In the genomic region with DNA sequence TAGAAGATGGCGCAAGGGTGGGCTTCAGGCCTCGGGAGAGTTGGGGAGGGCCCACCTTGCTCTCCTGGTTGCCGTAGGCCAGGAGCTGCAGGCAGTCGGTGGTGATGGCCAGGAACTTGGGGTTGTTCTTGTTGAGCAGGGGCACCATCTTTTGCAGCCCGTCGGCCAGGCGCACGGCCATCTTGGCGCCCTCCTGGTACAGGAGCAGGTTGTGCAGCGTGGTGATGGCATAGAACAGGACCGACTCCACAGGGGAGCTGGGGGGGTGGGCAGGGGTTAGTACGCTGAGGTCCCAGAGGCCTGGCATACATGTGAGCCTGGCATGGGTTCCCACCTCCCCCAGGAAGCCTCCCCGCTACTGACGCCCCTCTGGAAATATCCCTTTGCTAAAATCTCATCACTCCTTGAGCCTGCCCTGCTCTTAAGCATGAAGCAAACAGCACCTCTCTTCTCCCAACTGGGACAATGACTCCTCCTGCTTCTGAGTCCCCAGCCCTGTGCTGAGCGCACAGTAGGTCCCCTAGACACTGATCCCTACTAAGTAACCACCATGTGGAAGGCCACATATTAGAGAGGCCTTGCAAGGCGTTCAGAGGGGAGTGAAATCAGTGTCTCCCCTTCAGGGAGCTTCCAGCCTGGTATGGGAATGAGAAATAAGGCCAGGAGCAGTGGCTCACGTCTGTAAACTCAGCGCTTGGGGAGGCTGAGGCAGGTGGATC, we compare ENCODE assay signal across 23 cellular contexts. TPM values are rescaled to one million over a fixed set of nuclear protein-coding genes. Genes with fewer than 3 reads are reported as not detected.
DNase-seq lines count a peak whose midpoint lies in the region; ATAC-seq, FAIRE-seq and TF ChIP-seq lines count a peak whose summit lies in the region.
"Had no signal": no experiment of that assay in that cellular context is flagged by ENCODE, and none has a peak within 500 bp of the region (broad histone marks: within the 10 kb centered on the region; RNA-seq: fewer than 3 reads in every experiment).

No MANE protein-coding gene starts in this region.

- H3K79me2 ChIP-seq in HepG2 (ENCODE audit: insufficient read depth, low read length) = no peaks in the 10 kb centered on the region

- no peak for DNase-seq in HepG2 (ENCODE audit: low spot score)
- no peak for DNase-seq in right lobe of liver
- DNase-seq in iPS-NIHi7 (ENCODE audit: extremely low spot score) = peak; percentile 5
- no peak for DNase-seq in NCI-H446 (lab: John Stamatoyannopoulos, UW)
- DNase-seq in HuH-7.5 (ENCODE audit: low spot score) = no peak
- DNase-seq: DMS153, DND-41, NCI-H1105 treated with DMSO at 0.1 percent for 48 hours, NCI-H146, NCI-H1930, NCI-H2107, NCI-H446 treated with DMSO at 0.1 percent for 48 hours, NCI-H526, RPMI8226, SHP77 had no signal

- H3K4me3 ChIP-seq in HepG2 (replicated peaks in 1 of 3; ENCODE audit: insufficient read depth in 1 of 3, low read depth in 2 of 3, low read length in 3 of 3) (no peak overlapping the region), right lobe of liver (no peak overlapping the region)

- H3K4me1 ChIP-seq in HepG2 (ENCODE audit: insufficient read depth, low read length) = peaks cover 11% of the 10 kb centered on the region
- H3K4me1 ChIP-seq in right lobe of liver = peaks cover 0 to 12% (median 0%) of the 10 kb centered on the region in 4 donors

- WGBS in HepG2 (ENCODE audit: low lambda C conversion rate) = 97% methylated on average over 13 of the region's 18 CpGs
- 93% methylated on average over 6 of the region's 18 CpGs for WGBS in right lobe of liver (ENCODE audit: insufficient coverage, low coverage, low lambda C conversion rate, missing lambda C conversion rate)

- no peak overlapping the region for H3K27ac ChIP-seq in HepG2 (ENCODE audit: extremely low read length, insufficient read depth, low read length)
- H3K27ac ChIP-seq in right lobe of liver = no peak overlapping the region
- H3K27ac ChIP-seq: HL-60 had no signal

- TF ChIP-seq CTCF in HepG2 (CRISPR knock-in tag; IDR thresholded peaks at IDR 0.05) (no peak), right lobe of liver (IDR thresholded peaks at IDR 0.05) (no peak)

- TF ChIP-seq EP300 in HepG2 (IDR thresholded peaks at IDR 0.05; ENCODE audit: low read depth in 2 of 2, low read length in 2 of 2) (no peak), HepG2 (CRISPR knock-in tag; IDR thresholded peaks at IDR 0.05; ENCODE audit: borderline replicate concordance) (no peak)

- ATAC-seq in HepG2 (no peak), right lobe of liver (no peak)

- H3K36me3 ChIP-seq in HepG2 (replicated peaks in 1 of 2; ENCODE audit: control insufficient read depth in 1 of 2, insufficient read depth in 2 of 2, low read length in 2 of 2) (peaks cover 35 to 73% of the 10 kb centered on the region in 2 experiments), right lobe of liver (peaks cover 0 to 89% (median 45%) of the 10 kb centered on the region in 4 donors)

- TF ChIP-seq POLR2A in HepG2 (IDR thresholded peaks at IDR 0.05; ENCODE audit: insufficient read depth in 1 of 2, low read depth in 2 of 2, low read length in 2 of 2) (no peak), right lobe of liver (IDR thresholded peaks at IDR 0.05) (no peak)

- no peaks in the 10 kb centered on the region for H4K20me1 ChIP-seq in HepG2 (ENCODE audit: insufficient read depth, low read length)

- intact Hi-C loops in HepG2 (cut with micrococcal nuclease; ENCODE audit: unreplicated experiment) = no loop called here
- intact Hi-C loops in right lobe of liver (cut with DNase I) = no loop called here

- H3K27me3 ChIP-seq in HepG2 (ENCODE audit: control insufficient read depth in 1 of 2, insufficient read depth in 2 of 2, low read length in 2 of 2) = no peaks in the 10 kb centered on the region
- no peaks in the 10 kb centered on the region for H3K27me3 ChIP-seq in right lobe of liver

- no TSS peak for BruUV-seq in HepG2 (replicated peaks; lab: Mats Ljungman, UMichigan)

- no peak overlapping the region for H3K9ac ChIP-seq in HepG2 (ENCODE audit: insufficient read depth, low read depth, low read length)

- H3K4me2 ChIP-seq in HepG2 (ENCODE audit: low read depth, low read length) = no peak overlapping the region

- TF ChIP-seq RAD21 in HepG2 (CRISPR knock-in tag; IDR thresholded peaks at IDR 0.05) = no peak

- FAIRE-seq in HepG2 (lab: Jason Lieb, UNC) = no peak
- FAIRE-seq: GM19239, H54 had no signal

- H2AFZ ChIP-seq in HepG2 (ENCODE audit: low read length) = no peak overlapping the region

- CTCF ChIA-PET in HepG2 (lab: Yijun Ruan, JAX; ENCODE audit: low intra/inter-chr PET ratio, low total read pairs) = no interaction called here

- H3K9me3 ChIP-seq in HepG2 (ENCODE audit: low read length) (no peaks in the 10 kb centered on the region), right lobe of liver (no peaks in the 10 kb centered on the region)

- POLR2A ChIA-PET in HepG2 (lab: Yijun Ruan, JAX) = no interaction called here

- in situ Hi-C loops in HepG2 (cut with HindIII; ENCODE audit: extremely low pct_ligation_motif_present, low pct_unique_long_range_greater_than_20kb) = no loop called here

RNA-seq across cellular contexts. Expression of a gene that starts 19.0 kb away (rescaled TPM):
- total RNA-seq in HepG2 (2016; rRNA removed; fragmentation: Illumina TruSeq; extraction: Trizol) (20.6 and 20.9 TPM in 2 replicates), right lobe of liver (10 to 100 TPM; 54.3 to 74.8 (median 65.7) TPM)
- total RNA-seq in HepG2 (2016; cell fraction: cytosol; rRNA removed; fragmentation: Illumina TruSeq; extraction: Trizol; ENCODE audit: low read depth) = 6.9 and 7.8 TPM in 2 replicates
- total RNA-seq in HepG2 (2016; cell fraction: insoluble cytoplasmic fraction; rRNA removed; fragmentation: Illumina TruSeq; extraction: Trizol) = 16.7 and 22.4 TPM in 2 replicates
- 11.7 and 12.0 TPM in 2 replicates for total RNA-seq in HepG2 (2016; cell fraction: membrane; rRNA removed; fragmentation: Illumina TruSeq; extraction: Trizol)
- total RNA-seq in HepG2 (2016; cell fraction: nucleus; rRNA removed; fragmentation: Illumina TruSeq; extraction: Trizol) = 15.0 and 20.7 TPM in 2 replicates
- polyA plus RNA-seq in HepG2 (2011; rRNA removed) = 12.1 and 21.4 TPM in 2 replicates
- polyA plus RNA-seq in HepG2 (2011; cell fraction: cytosol; rRNA removed) = 8.9 and 10.9 TPM in 2 replicates
- polyA plus RNA-seq in HepG2 (2011; cell fraction: nucleus; rRNA removed) = 23.8 and 30.1 TPM in 2 replicates
- 36.1 and 37.0 TPM in 2 replicates for polyA plus RNA-seq in HepG2 (2012)
- 3.5 and 4.6 TPM in 2 replicates for polyA plus RNA-seq in HepG2 (2016; cell fraction: cytosol; fragmentation: Illumina TruSeq; extraction: Trizol; ENCODE audit: low read depth)
- 22.1 and 35.3 TPM in 2 replicates for polyA plus RNA-seq in HepG2 (2016; cell fraction: insoluble cytoplasmic fraction; fragmentation: Illumina TruSeq; extraction: Trizol; ENCODE audit: low read depth)
- 9.5 and 10.0 TPM in 2 replicates for polyA plus RNA-seq in HepG2 (2016; cell fraction: membrane; fragmentation: Illumina TruSeq; extraction: Trizol; ENCODE audit: low read depth)
- 24.1 and 25.5 TPM in 2 replicates for polyA plus RNA-seq in HepG2 (2016; cell fraction: nucleus; fragmentation: Illumina TruSeq; extraction: Trizol; ENCODE audit: insufficient read depth, low read depth)
- 43.6 and 59.1 TPM in 2 replicates for polyA minus RNA-seq in HepG2 (2011; rRNA and poly(A)+ RNA removed; ENCODE audit: low replicate concordance)
- 25.9 and 32.6 TPM in 2 replicates for polyA minus RNA-seq in HepG2 (2011; cell fraction: cytosol; rRNA and poly(A)+ RNA removed)
- 13.5 and 13.8 TPM in 2 replicates for polyA minus RNA-seq in HepG2 (2011; cell fraction: nucleus; rRNA and poly(A)+ RNA removed)
- total RNA-seq: LHCN-M2 had no signal

RNA-seq across cellular contexts. Expression of a gene that starts 33.0 kb away (rescaled TPM):
- total RNA-seq in HepG2 (2016; rRNA removed; fragmentation: Illumina TruSeq; extraction: Trizol) (0.07 and 0.08 TPM in 2 replicates), right lobe of liver (under 1 TPM in 3 of 6 experiments, not detected in 3; 0.07 to 0.10 (median 0.07) TPM)
- not detected in 2 replicates for total RNA-seq in HepG2 (2016; cell fraction: cytosol; rRNA removed; fragmentation: Illumina TruSeq; extraction: Trizol; ENCODE audit: low read depth)
- 0.07 and 0.11 TPM in 2 replicates for total RNA-seq in HepG2 (2016; cell fraction: insoluble cytoplasmic fraction; rRNA removed; fragmentation: Illumina TruSeq; extraction: Trizol)
- 0.03 TPM in 1 of 2 replicates, not detected in the other for total RNA-seq in HepG2 (2016; cell fraction: membrane; rRNA removed; fragmentation: Illumina TruSeq; extraction: Trizol)
- 0.12 TPM in 1 of 2 replicates, not detected in the other for total RNA-seq in HepG2 (2016; cell fraction: nucleus; rRNA removed; fragmentation: Illumina TruSeq; extraction: Trizol)
- polyA plus RNA-seq in HepG2 (2011; rRNA removed) = 0.07 and 0.30 TPM in 2 replicates
- polyA plus RNA-seq in HepG2 (2011; cell fraction: cytosol; rRNA removed) = 0.07 and 0.08 TPM in 2 replicates
- 1.1 TPM in 2 replicates for polyA plus RNA-seq in HepG2 (2011; cell fraction: nucleus; rRNA removed)
- 0.13 and 0.19 TPM in 2 replicates for polyA plus RNA-seq in HepG2 (2012)
- polyA plus RNA-seq in HepG2 (2016; cell fraction: cytosol; fragmentation: Illumina TruSeq; extraction: Trizol; ENCODE audit: low read depth) = not detected in 2 replicates
- 0.11 TPM in 1 of 2 replicates, not detected in the other for polyA plus RNA-seq in HepG2 (2016; cell fraction: insoluble cytoplasmic fraction; fragmentation: Illumina TruSeq; extraction: Trizol; ENCODE audit: low read depth)
- polyA plus RNA-seq in HepG2 (2016; cell fraction: membrane; fragmentation: Illumina TruSeq; extraction: Trizol; ENCODE audit: low read depth) = not detected in 2 replicates
- 0.11 and 0.15 TPM in 2 replicates for polyA plus RNA-seq in HepG2 (2016; cell fraction: nucleus; fragmentation: Illumina TruSeq; extraction: Trizol; ENCODE audit: insufficient read depth, low read depth)
- 0.07 TPM in 1 of 2 replicates, not detected in the other for polyA minus RNA-seq in HepG2 (2011; rRNA and poly(A)+ RNA removed; ENCODE audit: low replicate concordance)
- polyA minus RNA-seq in HepG2 (2011; cell fraction: cytosol; rRNA and poly(A)+ RNA removed) = not detected in 2 replicates
- 0.12 and 0.26 TPM in 2 replicates for polyA minus RNA-seq in HepG2 (2011; cell fraction: nucleus; rRNA and poly(A)+ RNA removed)
- total RNA-seq: LHCN-M2 had no signal

RNA-seq across cellular contexts. Expression of a gene that starts 44.3 kb away (rescaled TPM):
- total RNA-seq in HepG2 (2016; rRNA removed; fragmentation: Illumina TruSeq; extraction: Trizol) = 13.5 and 37.1 TPM in 2 replicates
- total RNA-seq in HepG2 (2016; cell fraction: cytosol; rRNA removed; fragmentation: Illumina TruSeq; extraction: Trizol; ENCODE audit: low read depth) = 12.6 and 14.5 TPM in 2 replicates
- total RNA-seq in HepG2 (2016; cell fraction: insoluble cytoplasmic fraction; rRNA removed; fragmentation: Illumina TruSeq; extraction: Trizol) = 12.2 and 37.7 TPM in 2 replicates
- total RNA-seq in HepG2 (2016; cell fraction: membrane; rRNA removed; fragmentation: Illumina TruSeq; extraction: Trizol) = 17.3 and 17.5 TPM in 2 replicates
- 28.1 and 32.5 TPM in 2 replicates for total RNA-seq in HepG2 (2016; cell fraction: nucleus; rRNA removed; fragmentation: Illumina TruSeq; extraction: Trizol)
- 50.6 and 54.9 TPM in 2 replicates for polyA plus RNA-seq in HepG2 (2011; rRNA removed)
- polyA plus RNA-seq in HepG2 (2011; cell fraction: cytosol; rRNA removed) = 37.2 and 55.7 TPM in 2 replicates
- 33.0 and 36.4 TPM in 2 replicates for polyA plus RNA-seq in HepG2 (2011; cell fraction: nucleus; rRNA removed)
- polyA plus RNA-seq in HepG2 (2012) = 22.4 and 34.3 TPM in 2 replicates
- 4.6 and 5.5 TPM in 2 replicates for polyA plus RNA-seq in HepG2 (2016; cell fraction: cytosol; fragmentation: Illumina TruSeq; extraction: Trizol; ENCODE audit: low read depth)
- polyA plus RNA-seq in HepG2 (2016; cell fraction: insoluble cytoplasmic fraction; fragmentation: Illumina TruSeq; extraction: Trizol; ENCODE audit: low read depth) = 14.8 and 17.0 TPM in 2 replicates
- polyA plus RNA-seq in HepG2 (2016; cell fraction: membrane; fragmentation: Illumina TruSeq; extraction: Trizol; ENCODE audit: low read depth) = 9.6 and 11.3 TPM in 2 replicates
- 63.5 and 69.5 TPM in 2 replicates for polyA plus RNA-seq in HepG2 (2016; cell fraction: nucleus; fragmentation: Illumina TruSeq; extraction: Trizol; ENCODE audit: insufficient read depth, low read depth)
- 44.3 and 65.0 TPM in 2 replicates for polyA minus RNA-seq in HepG2 (2011; rRNA and poly(A)+ RNA removed; ENCODE audit: low replicate concordance)
- polyA minus RNA-seq in HepG2 (2011; cell fraction: cytosol; rRNA and poly(A)+ RNA removed) = 22.5 and 26.8 TPM in 2 replicates
- polyA minus RNA-seq in HepG2 (2011; cell fraction: nucleus; rRNA and poly(A)+ RNA removed) = 21.6 and 23.9 TPM in 2 replicates
- 1 to 10 TPM; 1.8 to 3.8 (median 2.8) TPM for total RNA-seq in right lobe of liver

RNA-seq across cellular contexts. Expression of a gene that starts 45.3 kb away (rescaled TPM):
- 46.5 and 149 TPM in 2 replicates for total RNA-seq in HepG2 (2016; rRNA removed; fragmentation: Illumina TruSeq; extraction: Trizol)
- 31.7 and 32.8 TPM in 2 replicates for total RNA-seq in HepG2 (2016; cell fraction: cytosol; rRNA removed; fragmentation: Illumina TruSeq; extraction: Trizol; ENCODE audit: low read depth)
- total RNA-seq in HepG2 (2016; cell fraction: insoluble cytoplasmic fraction; rRNA removed; fragmentation: Illumina TruSeq; extraction: Trizol) = 37.6 and 157 TPM in 2 replicates
- total RNA-seq in HepG2 (2016; cell fraction: membrane; rRNA removed; fragmentation: Illumina TruSeq; extraction: Trizol) = 42.3 and 48.1 TPM in 2 replicates
- 148 and 181 TPM in 2 replicates for total RNA-seq in HepG2 (2016; cell fraction: nucleus; rRNA removed; fragmentation: Illumina TruSeq; extraction: Trizol)
- polyA plus RNA-seq in HepG2 (2011; rRNA removed) = 543 and 573 TPM in 2 replicates
- polyA plus RNA-seq in HepG2 (2011; cell fraction: cytosol; rRNA removed) = 288 and 579 TPM in 2 replicates
- polyA plus RNA-seq in HepG2 (2011; cell fraction: nucleus; rRNA removed) = 3,059 and 4,867 TPM in 2 replicates
- polyA plus RNA-seq in HepG2 (2012) = 224 and 292 TPM in 2 replicates
- 18.4 and 19.7 TPM in 2 replicates for polyA plus RNA-seq in HepG2 (2016; cell fraction: cytosol; fragmentation: Illumina TruSeq; extraction: Trizol; ENCODE audit: low read depth)
- 46.0 and 56.5 TPM in 2 replicates for polyA plus RNA-seq in HepG2 (2016; cell fraction: insoluble cytoplasmic fraction; fragmentation: Illumina TruSeq; extraction: Trizol; ENCODE audit: low read depth)
- polyA plus RNA-seq in HepG2 (2016; cell fraction: membrane; fragmentation: Illumina TruSeq; extraction: Trizol; ENCODE audit: low read depth) = 32.1 and 36.5 TPM in 2 replicates
- 597 and 623 TPM in 2 replicates for polyA plus RNA-seq in HepG2 (2016; cell fraction: nucleus; fragmentation: Illumina TruSeq; extraction: Trizol; ENCODE audit: insufficient read depth, low read depth)
- 133 and 613 TPM in 2 replicates for polyA minus RNA-seq in HepG2 (2011; rRNA and poly(A)+ RNA removed; ENCODE audit: low replicate concordance)
- polyA minus RNA-seq in HepG2 (2011; cell fraction: cytosol; rRNA and poly(A)+ RNA removed) = 159 and 170 TPM in 2 replicates
- polyA minus RNA-seq in HepG2 (2011; cell fraction: nucleus; rRNA and poly(A)+ RNA removed) = 231 and 275 TPM in 2 replicates
- total RNA-seq in right lobe of liver = 1 to 10 TPM; 2.4 to 5.1 (median 4.0) TPM

RNA-seq across cellular contexts. Expression of a gene that starts 55.4 kb away (rescaled TPM):
- total RNA-seq in HepG2 (2016; rRNA removed; fragmentation: Illumina TruSeq; extraction: Trizol) (0.42 TPM in 1 of 2 replicates, not detected in the other), right lobe of liver (not detected)
- not detected in 2 replicates for total RNA-seq in HepG2 (2016; cell fraction: cytosol; rRNA removed; fragmentation: Illumina TruSeq; extraction: Trizol; ENCODE audit: low read depth)
- total RNA-seq in HepG2 (2016; cell fraction: insoluble cytoplasmic fraction; rRNA removed; fragmentation: Illumina TruSeq; extraction: Trizol) = 0.52 TPM in 1 of 2 replicates, not detected in the other
- not detected in 2 replicates for total RNA-seq in HepG2 (2016; cell fraction: membrane; rRNA removed; fragmentation: Illumina TruSeq; extraction: Trizol)
- total RNA-seq in HepG2 (2016; cell fraction: nucleus; rRNA removed; fragmentation: Illumina TruSeq; extraction: Trizol) = 1.4 TPM in 1 of 2 replicates, not detected in the other
- 0.32 and 0.65 TPM in 2 replicates for polyA plus RNA-seq in HepG2 (2011; rRNA removed)
- 0.32 and 0.93 TPM in 2 replicates for polyA plus RNA-seq in HepG2 (2011; cell fraction: cytosol; rRNA removed)
- not detected in 2 replicates for polyA plus RNA-seq in HepG2 (2011; cell fraction: nucleus; rRNA removed)
- 0.56 and 4.9 TPM in 2 replicates for polyA plus RNA-seq in HepG2 (2012)
- not detected in 2 replicates for polyA plus RNA-seq in HepG2 (2016; cell fraction: cytosol; fragmentation: Illumina TruSeq; extraction: Trizol; ENCODE audit: low read depth)
- 1.1 TPM in 1 of 2 replicates, not detected in the other for polyA plus RNA-seq in HepG2 (2016; cell fraction: insoluble cytoplasmic fraction; fragmentation: Illumina TruSeq; extraction: Trizol; ENCODE audit: low read depth)
- polyA plus RNA-seq in HepG2 (2016; cell fraction: membrane; fragmentation: Illumina TruSeq; extraction: Trizol; ENCODE audit: low read depth) = not detected in 2 replicates
- polyA plus RNA-seq in HepG2 (2016; cell fraction: nucleus; fragmentation: Illumina TruSeq; extraction: Trizol; ENCODE audit: insufficient read depth, low read depth) = 1.4 TPM in 1 of 2 replicates, not detected in the other
- 0.58 TPM in 1 of 2 replicates, not detected in the other for polyA minus RNA-seq in HepG2 (2011; rRNA and poly(A)+ RNA removed; ENCODE audit: low replicate concordance)
- polyA minus RNA-seq in HepG2 (2011; cell fraction: cytosol; rRNA and poly(A)+ RNA removed) = not detected in 2 replicates
- not detected in 2 replicates for polyA minus RNA-seq in HepG2 (2011; cell fraction: nucleus; rRNA and poly(A)+ RNA removed)
- total RNA-seq: A172, LHCN-M2, MCF 10A, SK-MEL-5 had no signal
- polyA plus RNA-seq: BJ had no signal
